ENCODE assay signal across 18 cellular contexts in genomic region chr17:4535667-4536258, GRCh38. TPM values are rescaled to one million over a fixed set of nuclear protein-coding genes. Genes with fewer than 3 reads are reported as not detected.
DNase-seq lines count a peak whose midpoint lies in the region; ATAC-seq, FAIRE-seq and TF ChIP-seq lines count a peak whose summit lies in the region.
"Had no signal": no experiment of that assay in that cellular context is flagged by ENCODE, and none has a peak within 500 bp of the region (broad histone marks: within the 10 kb centered on the region; RNA-seq: fewer than 3 reads in every experiment).

No MANE protein-coding gene starts in this region.

- intact Hi-C loops in K562 (cut with micrococcal nuclease) (no loop called here), left lung (cut with DNase I) (no loop called here), stomach (cut with DNase I; ENCODE audit: low total_unique reads) (no loop called here)

- CTCF ChIA-PET in K562 (lab: Yijun Ruan, JAX; ENCODE audit: low intra/inter-chr PET ratio): no interaction called here

- ATAC-seq in K562: peak; percentile 19
- ATAC-seq in left lung: no peak
- ATAC-seq: activated T-cell treated with anti-CD3 and anti-CD28 coated beads, Interleukin-2, amount 50 U/mL, for 4 hours; natural killer cell had no signal

- no peaks in the 10 kb centered on the region for H3K9me3 ChIP-seq in K562 (replicated peaks; ENCODE audit: control insufficient read depth, insufficient read depth, low read depth, low read length)
- no peaks in the 10 kb centered on the region for H3K9me3 ChIP-seq in left lung
- no peaks in the 10 kb centered on the region for H3K9me3 ChIP-seq in stomach

- H3K4me1 ChIP-seq in K562 (replicated peaks in 1 of 2; ENCODE audit: control insufficient read depth in 2 of 2, insufficient read depth in 2 of 2, low read length in 2 of 2): peaks cover 0 to 61% of the 10 kb centered on the region in 2 experiments; a peak in 3 of 5 replicates
- peaks cover 10 to 92% of the 10 kb centered on the region in 2 donors for H3K4me1 ChIP-seq in left lung
- H3K4me1 ChIP-seq in stomach: peaks cover 36 to 83% (median 66%) of the 10 kb centered on the region in 4 donors

- H3K36me3 Mint-ChIP-seq in activated T-cell treated with anti-CD3 and anti-CD28 coated beads, Interleukin-2, amount 50 U/mL, for 24 hours (ENCODE audit: low read depth): peaks cover 41% of the 10 kb centered on the region
- H3K36me3 Mint-ChIP-seq: natural killer cell had no signal

- POLR2A ChIA-PET in K562 (lab: Yijun Ruan, JAX): interaction anchor here (0.6 kb wide), 1 partner anchor 367 kb away, joined by 3 read pairs; no protein-coding TSS in a partner anchor

- H4K20me1 ChIP-seq in K562 (replicated peaks; ENCODE audit: control insufficient read depth, insufficient read depth, low read length): peaks cover 4% of the 10 kb centered on the region; the same call in 1 of the 2 replicates

- TF ChIP-seq RAD21 in K562 (CRISPR knock-in tag; conservative IDR thresholded peaks at IDR 0.05 in 1 of 2, IDR thresholded peaks at IDR 0.05 in 1 of 2): no peak

- peak; percentile 38 for DNase-seq in activated T-cell treated with anti-CD3 and anti-CD28 coated beads, Interleukin-2, amount 50 U/mL, for 24 hours
- no peak for DNase-seq in activated T-cell treated with anti-CD3 and anti-CD28 coated beads, Interleukin-2, amount 50 U/mL, for 48 hours
- peak in 2 of 4 experiments; percentile 28 to 38 for DNase-seq in K562 (ENCODE audit: extremely low read depth in 1 of 4, low spot score in 3 of 4)
- DNase-seq in left lung: no peak
- DNase-seq in stomach: no peak
- no peak for DNase-seq in GM19239 (ENCODE audit: insufficient read length, low spot score)
- no peak for DNase-seq in NCI-H1105 treated with DMSO at 0.1 percent for 48 hours (lab: John Stamatoyannopoulos, UW)
- no peak for DNase-seq in HuH-7.5 (ENCODE audit: low spot score)
- DNase-seq: activated CD4-positive, alpha-beta T cell treated with anti-CD3 and anti-CD28 coated beads for 48 hours; activated T-cell treated with anti-CD3 and anti-CD28 coated beads, Interleukin-2, amount 50 U/mL, for 4 hours; natural killer cell; NCI-H1436 treated with DMSO at 0.1 percent for 48 hours had no signal

- peak overlapping the region in 1 of 2 experiments; percentile 79; a peak in 2 of 4 replicates for H3K9ac ChIP-seq in K562 (ENCODE audit: insufficient read depth in 1 of 2, low read depth in 2 of 2, low read length in 2 of 2)

- peaks cover 2% of the 10 kb centered on the region for H3K4me1 Mint-ChIP-seq in activated T-cell treated with anti-CD3 and anti-CD28 coated beads, Interleukin-2, amount 50 U/mL, for 24 hours (ENCODE audit: low read depth)

- TF ChIP-seq POLR2A in K562 (conservative IDR thresholded peaks at IDR 0.05) (no peak), stomach (IDR thresholded peaks at IDR 0.05) (no peak)

- H3K27me3 Mint-ChIP-seq in activated T-cell treated with anti-CD3 and anti-CD28 coated beads, Interleukin-2, amount 50 U/mL, for 24 hours: peaks cover 4% of the 10 kb centered on the region

- no TSS peak for BruUV-seq in K562 (replicated peaks; lab: Mats Ljungman, UMichigan)

- no peak for FAIRE-seq in K562 (lab: Jason Lieb, UNC)
- FAIRE-seq in GM19239 (lab: Jason Lieb, UNC): no peak
- FAIRE-seq: islet of Langerhans had no signal

- no peak overlapping the region for H3K27ac Mint-ChIP-seq in activated T-cell treated with anti-CD3 and anti-CD28 coated beads, Interleukin-2, amount 50 U/mL, for 24 hours
- H3K27ac Mint-ChIP-seq: natural killer cell had no signal

- H3K27me3 ChIP-seq in K562 (ENCODE audit: control insufficient read depth in 2 of 2, insufficient read depth in 2 of 2, low read length in 2 of 2) (peaks cover 0 to 11% of the 10 kb centered on the region in 2 experiments; a peak in 3 of 5 replicates), left lung (no peaks in the 10 kb centered on the region), stomach (peaks cover 0 to 9% (median 0%) of the 10 kb centered on the region in 3 donors)

- TF ChIP-seq CTCF in K562 (IDR thresholded peaks at IDR 0.05 in 2 of 3, conservative IDR thresholded peaks at IDR 0.05 in 1 of 3; ENCODE audit: insufficient read depth in 2 of 3, low read depth in 1 of 3, low read length in 3 of 3) (no peak), left lung (IDR thresholded peaks at IDR 0.05) (no peak), stomach (IDR thresholded peaks at IDR 0.05) (no peak)

- no peak overlapping the region for H3K4me3 Mint-ChIP-seq in activated T-cell treated with anti-CD3 and anti-CD28 coated beads, Interleukin-2, amount 50 U/mL, for 24 hours
- H3K4me3 Mint-ChIP-seq: activated T-cell treated with anti-CD3 and anti-CD28 coated beads, Interleukin-2, amount 50 U/mL, for 4 hours; natural killer cell had no signal

- no peaks in the 10 kb centered on the region for H3K79me2 ChIP-seq in K562 (ENCODE audit: control insufficient read depth, insufficient read depth, low read length)

- WGBS in K562 (ENCODE audit: insufficient coverage, low coverage, missing lambda C conversion rate): 10% methylated on average over 17 of the region's 19 CpGs
- WGBS in stomach, 5 donors: 63 to 89% (median 77%) methylated on average over 11 to 19 of the region's 19 CpGs

- H2AFZ ChIP-seq in K562 (ENCODE audit: low read depth, low read length): no peak overlapping the region

- in situ Hi-C loops in K562 (cut with MboI): no loop called here

- H3K4me3 ChIP-seq in K562: no peak overlapping the region
- no peak overlapping the region for H3K4me3 ChIP-seq in left lung
- no peak overlapping the region for H3K4me3 ChIP-seq in stomach

- H3K9me1 ChIP-seq in K562 (ENCODE audit: control insufficient read depth, insufficient read depth, low read length): no peaks in the 10 kb centered on the region

- no peak overlapping the region for H3K4me2 ChIP-seq in K562 (ENCODE audit: insufficient read depth, low read length)

- H3K27ac ChIP-seq in K562 (ENCODE audit: extremely low read depth, low read depth, low read length) (no peak overlapping the region), left lung (peak overlapping the region; percentile 48 to 74), stomach (peak overlapping the region; percentile 10 to 77 (median 70))

- TF ChIP-seq EP300 in K562 (IDR thresholded peaks at IDR 0.05; ENCODE audit: low read length) (no peak), stomach (IDR thresholded peaks at IDR 0.05) (no peak)

- peaks cover 36% of the 10 kb centered on the region; the same call in 1 of the 3 replicates for H3K36me3 ChIP-seq in K562 (ENCODE audit: control insufficient read depth, insufficient read depth, low read length)
- peaks cover 0 to 44% of the 10 kb centered on the region in 2 donors for H3K36me3 ChIP-seq in left lung
- H3K36me3 ChIP-seq in stomach: peaks cover 19 to 61% (median 43%) of the 10 kb centered on the region in 4 donors

- H3K9me3 Mint-ChIP-seq in activated T-cell treated with anti-CD3 and anti-CD28 coated beads, Interleukin-2, amount 50 U/mL, for 24 hours: no peaks in the 10 kb centered on the region
- H3K9me3 Mint-ChIP-seq: activated T-cell treated with anti-CD3 and anti-CD28 coated beads, Interleukin-2, amount 50 U/mL, for 4 hours; dendritic cell treated with granulocyte-macrophage colony-stimulating factor and Interleukin-4, amounts not matched to agents 40 ng/mL and 50 ng/mL, for 4 days; natural killer cell had no signal

RNA-seq across cellular contexts. Expression of gene MYBBP1A, which starts 19.4 kb away (rescaled TPM):
- total RNA-seq in K562 (2011; cell fraction: chromatin; rRNA removed; ENCODE audit: low replicate concordance): 95.2 and 270 TPM in 2 replicates
- 174 and 191 TPM in 2 replicates for total RNA-seq in K562 (2011; cell fraction: nucleolus; rRNA removed)
- 98.3 and 111 TPM in 2 replicates for total RNA-seq in K562 (2011; cell fraction: nucleoplasm; rRNA removed)
- total RNA-seq in K562 (2014; rRNA removed) (109 and 132 TPM in 2 replicates), K562 (2014; rRNA removed; fragmentation: Illumina TruSeq; extraction: Trizol) (19.8 and 23.3 TPM in 2 replicates), K562 (2015; rRNA removed; fragmentation: Illumina TruSeq; extraction: Trizol) (47.2 and 47.6 TPM in 2 replicates), K562 (2021) (107 and 114 TPM in 2 replicates), left lung (10 to 100 TPM; 34.7 to 53.8 TPM), stomach (100 to 1,000 TPM in 2 of 5 donors, 10 to 100 TPM in 3; 38.6 to 237 (median 73.2) TPM)
- polyA plus RNA-seq in K562 (2011; rRNA removed) (17.7 and 32.4 TPM in 2 replicates), K562 (2014; fragmentation: Illumina TruSeq; extraction: Trizol) (70.7 and 73.8 TPM in 2 replicates), K562 (2014; fragmentation: Nextera tagmentation; extraction: Ambion mirVana) (1 to 10 TPM; 2.0 to 2.4 TPM), K562 (2014; rRNA removed) (69.7 and 77.2 TPM in 2 replicates), stomach (10 to 100 TPM; 14.1 to 32.2 (median 21.5) TPM)
- 16.3 and 33.1 TPM in 2 replicates for polyA plus RNA-seq in K562 (2011; cell fraction: cytosol; rRNA removed)
- 131 and 209 TPM in 2 replicates for polyA plus RNA-seq in K562 (2011; cell fraction: nucleus; rRNA removed)
- polyA plus RNA-seq in K562 (2012): 37.2 and 61.4 TPM in 2 replicates
- polyA minus RNA-seq in K562 (2011; rRNA and poly(A)+ RNA removed): 23.5 and 30.7 TPM in 2 replicates
- polyA minus RNA-seq in K562 (2011; cell fraction: cytosol; rRNA and poly(A)+ RNA removed): 53.6 and 56.5 TPM in 2 replicates
- 54.6 and 62.6 TPM in 2 replicates for polyA minus RNA-seq in K562 (2011; cell fraction: nucleus; rRNA and poly(A)+ RNA removed)

RNA-seq across cellular contexts. Expression of gene GGT6, which starts 24.6 kb away (rescaled TPM):
- not detected in 2 replicates for total RNA-seq in K562 (2011; cell fraction: chromatin; rRNA removed; ENCODE audit: low replicate concordance)
- total RNA-seq in K562 (2011; cell fraction: nucleolus; rRNA removed): not detected in 2 replicates
- not detected in 2 replicates for total RNA-seq in K562 (2011; cell fraction: nucleoplasm; rRNA removed)
- total RNA-seq in K562 (2014; rRNA removed) (not detected in 2 replicates), K562 (2014; rRNA removed; fragmentation: Illumina TruSeq; extraction: Trizol) (not detected in 2 replicates), K562 (2015; rRNA removed; fragmentation: Illumina TruSeq; extraction: Trizol) (not detected in 2 replicates), K562 (2021) (0.09 TPM in 1 of 2 replicates, not detected in the other), left lung (10 to 100 TPM in 1 of 2 donors, 1 to 10 TPM in 1; 1.8 to 17.4 TPM), stomach (100 to 1,000 TPM in 1 of 5 donors, 10 to 100 TPM in 3, 1 to 10 TPM in 1; 5.8 to 147 (median 11.6) TPM)
- polyA plus RNA-seq in K562 (2011; rRNA removed) (not detected in 2 replicates), K562 (2014; fragmentation: Illumina TruSeq; extraction: Trizol) (not detected in 2 replicates), K562 (2014; fragmentation: Nextera tagmentation; extraction: Ambion mirVana) (not detected), K562 (2014; rRNA removed) (0.42 TPM in 1 of 2 replicates, not detected in the other), stomach (10 to 100 TPM in 2 of 3 donors, 1 to 10 TPM in 1; 4.4 to 22.2 (median 18.8) TPM)
- polyA plus RNA-seq in K562 (2011; cell fraction: cytosol; rRNA removed): not detected in 2 replicates
- polyA plus RNA-seq in K562 (2011; cell fraction: nucleus; rRNA removed): not detected in 2 replicates
- polyA plus RNA-seq in K562 (2012): not detected in 2 replicates
- not detected in 2 replicates for polyA minus RNA-seq in K562 (2011; rRNA and poly(A)+ RNA removed)
- polyA minus RNA-seq in K562 (2011; cell fraction: cytosol; rRNA and poly(A)+ RNA removed): not detected in 2 replicates
- not detected in 2 replicates for polyA minus RNA-seq in K562 (2011; cell fraction: nucleus; rRNA and poly(A)+ RNA removed)
- total RNA-seq: activated T-cell treated with anti-CD3 and anti-CD28 coated beads, Interleukin-2, amount 50 U/mL, for 4 hours; fibroblast of villous mesenchyme; natural killer cell; RPMI7951; skeletal muscle tissue; T-helper 1 cell treated with Interleukin-12 subunit alpha and Interleukin-12 subunit beta and Interleukin-4 antibody, amounts not matched to agents 30 ng/mL and 1 ng/mL, for 36 hours had no signal

RNA-seq across cellular contexts. Expression of gene SPNS2, which starts 37.1 kb away (rescaled TPM):
- not detected in 2 replicates for total RNA-seq in K562 (2011; cell fraction: chromatin; rRNA removed; ENCODE audit: low replicate concordance)
- not detected in 2 replicates for total RNA-seq in K562 (2011; cell fraction: nucleolus; rRNA removed)
- total RNA-seq in K562 (2011; cell fraction: nucleoplasm; rRNA removed): not detected in 2 replicates
- total RNA-seq in K562 (2014; rRNA removed) (not detected in 2 replicates), K562 (2014; rRNA removed; fragmentation: Illumina TruSeq; extraction: Trizol) (not detected in 2 replicates), K562 (2015; rRNA removed; fragmentation: Illumina TruSeq; extraction: Trizol) (not detected in 2 replicates), K562 (2021) (0.07 TPM in 1 of 2 replicates, not detected in the other), left lung (10 to 100 TPM; 36.7 to 52.4 TPM), stomach (10 to 100 TPM in 4 of 5 donors, 1 to 10 TPM in 1; 4.1 to 67.7 (median 27.7) TPM)
- polyA plus RNA-seq in K562 (2011; rRNA removed) (0.06 TPM in 1 of 2 replicates, not detected in the other), K562 (2014; fragmentation: Illumina TruSeq; extraction: Trizol) (not detected in 2 replicates), K562 (2014; fragmentation: Nextera tagmentation; extraction: Ambion mirVana) (not detected), K562 (2014; rRNA removed) (not detected in 2 replicates), stomach (10 to 100 TPM; 13.7 to 30.0 (median 20.3) TPM)
- polyA plus RNA-seq in K562 (2011; cell fraction: cytosol; rRNA removed): 0.03 and 0.07 TPM in 2 replicates
- polyA plus RNA-seq in K562 (2011; cell fraction: nucleus; rRNA removed): not detected in 2 replicates
- polyA plus RNA-seq in K562 (2012): 0.12 and 0.76 TPM in 2 replicates
- polyA minus RNA-seq in K562 (2011; rRNA and poly(A)+ RNA removed): not detected in 2 replicates
- polyA minus RNA-seq in K562 (2011; cell fraction: cytosol; rRNA and poly(A)+ RNA removed): not detected in 2 replicates
- not detected in 2 replicates for polyA minus RNA-seq in K562 (2011; cell fraction: nucleus; rRNA and poly(A)+ RNA removed)
- total RNA-seq: RPMI7951 had no signal

RNA-seq across cellular contexts. Expression of gene SMTNL2, which starts 48.6 kb away (rescaled TPM):
- not detected in 2 replicates for total RNA-seq in K562 (2011; cell fraction: chromatin; rRNA removed; ENCODE audit: low replicate concordance)
- not detected in 2 replicates for total RNA-seq in K562 (2011; cell fraction: nucleolus; rRNA removed)
- total RNA-seq in K562 (2011; cell fraction: nucleoplasm; rRNA removed): not detected in 2 replicates
- total RNA-seq in K562 (2014; rRNA removed) (not detected in 2 replicates), K562 (2014; rRNA removed; fragmentation: Illumina TruSeq; extraction: Trizol) (not detected in 2 replicates), K562 (2015; rRNA removed; fragmentation: Illumina TruSeq; extraction: Trizol) (not detected in 2 replicates), K562 (2021) (not detected in 2 replicates), left lung (1 to 10 TPM; 5.5 to 5.7 TPM), stomach (1 to 10 TPM in 2 of 5 donors, not detected in 3; 1.1 to 1.9 TPM)
- polyA plus RNA-seq in K562 (2011; rRNA removed) (0.04 TPM in 1 of 2 replicates, not detected in the other), K562 (2014; fragmentation: Illumina TruSeq; extraction: Trizol) (not detected in 2 replicates), K562 (2014; fragmentation: Nextera tagmentation; extraction: Ambion mirVana) (not detected), K562 (2014; rRNA removed) (not detected in 2 replicates), stomach (1 to 10 TPM in 1 of 3 donors, under 1 TPM in 1, not detected in 1; 0.50 to 1.9 TPM)
- polyA plus RNA-seq in K562 (2011; cell fraction: cytosol; rRNA removed): not detected in 2 replicates
- polyA plus RNA-seq in K562 (2011; cell fraction: nucleus; rRNA removed): not detected in 2 replicates
- polyA plus RNA-seq in K562 (2012): not detected in 2 replicates
- not detected in 2 replicates for polyA minus RNA-seq in K562 (2011; rRNA and poly(A)+ RNA removed)
- polyA minus RNA-seq in K562 (2011; cell fraction: cytosol; rRNA and poly(A)+ RNA removed): not detected in 2 replicates
- polyA minus RNA-seq in K562 (2011; cell fraction: nucleus; rRNA and poly(A)+ RNA removed): not detected in 2 replicates
- total RNA-seq: activated T-cell treated with anti-CD3 and anti-CD28 coated beads, Interleukin-2, amount 50 U/mL, for 4 hours; fibroblast of villous mesenchyme; natural killer cell; RPMI7951; T-helper 1 cell treated with Interleukin-12 subunit alpha and Interleukin-12 subunit beta and Interleukin-4 antibody, amounts not matched to agents 30 ng/mL and 1 ng/mL, for 36 hours had no signal

Comparison
In these comparisons a context has a peak if more than half of its experiments do, and no peak if none do; other contexts are left out.
1. RNA of gene SPNS2, which starts 37.1 kb away (total RNA-seq): 36.7 to 52.4 TPM in left lung and 4.1 to 67.7 TPM in stomach; 0.07 TPM in K562; every median in the first group is over 4 times any median in the second.